Comparison of ENCODE assay signal across 9 cellular contexts in genomic region chr7:7996568-7996967, GRCh38. TPM values are rescaled to one million over a fixed set of nuclear protein-coding genes. Genes with fewer than 3 reads are reported as not detected.
A peak's percentile ranks its signal among the peaks of the same experiment; 100 is the strongest.
DNase-seq lines count a peak whose midpoint lies in the region; ATAC-seq and TF ChIP-seq lines count a peak whose summit lies in the region.
"Had no signal": no experiment of that assay in that cellular context is flagged by ENCODE, and none has a peak within 500 bp of the region (broad histone marks: within the 10 kb centered on the region; RNA-seq: fewer than 3 reads in every experiment).

No MANE protein-coding gene starts in this region.

- H3K9ac ChIP-seq in fibroblast of lung (ENCODE audit: insufficient read depth, low read length), result no peak overlapping the region

- no peaks in the 10 kb centered on the region for H4K20me1 ChIP-seq in fibroblast of lung (ENCODE audit: control insufficient read depth, extremely low read depth, insufficient read depth, low read length)

- no peak overlapping the region for H3K4me2 ChIP-seq in fibroblast of lung (ENCODE audit: extremely low read depth, insufficient read depth, low read length)

- no peak for ATAC-seq in psoas muscle
- no peak for ATAC-seq in HG03354 (IDR thresholded peaks at IDR 0.05; ENCODE audit: poor library complexity, severe bottlenecking, unreplicated experiment)

- H3K4me3 ChIP-seq in GM12865 (ENCODE audit: low read depth, low read length) (no peak overlapping the region), fibroblast of lung (replicated peaks in 1 of 4; ENCODE audit: control extremely low read depth in 1 of 4, insufficient read depth in 1 of 4, low read depth in 3 of 4, low read length in 4 of 4) (no peak overlapping the region), psoas muscle (no peak overlapping the region), right atrium auricular region (no peak overlapping the region)

- H2AFZ ChIP-seq in fibroblast of lung (ENCODE audit: low read length), result no peak overlapping the region

- DNase-seq in AG08395 (ENCODE audit: low spot score) (peak; percentile 20), GM12865 (ENCODE audit: low read depth) (peak; percentile 63), NCI-H2029 treated with DMSO at 0.1 percent for 48 hours (lab: John Stamatoyannopoulos, UW) (peak; percentile 51), fibroblast of lung (ENCODE audit: low read depth in 2 of 2) (peak; percentile 42 to 65), psoas muscle (no peak), right atrium auricular region (ENCODE audit: low spot score) (no peak), MV-4-11 (lab: John Stamatoyannopoulos, UW) (no peak)
- DNase-seq: NCI-H1092 had no signal

- H3K4me1 ChIP-seq in fibroblast of lung (ENCODE audit: control insufficient read depth, extremely low read depth, insufficient read depth, low read length) (no peaks in the 10 kb centered on the region), psoas muscle (peaks cover 10% of the 10 kb centered on the region), right atrium auricular region (no peaks in the 10 kb centered on the region)

- TF ChIP-seq CTCF in GM12865 (IDR thresholded peaks at IDR 0.05; ENCODE audit: insufficient read depth, low read depth, low read length, missing control alignments) (no peak), fibroblast of lung (conservative IDR thresholded peaks at IDR 0.05 in 1 of 2, IDR thresholded peaks at IDR 0.05 in 1 of 2; ENCODE audit: low read depth in 1 of 2, low read length in 2 of 2) (no peak), psoas muscle (IDR thresholded peaks at IDR 0.05) (no peak), right atrium auricular region (IDR thresholded peaks at IDR 0.05) (no peak)

- H3K27ac ChIP-seq in fibroblast of lung (ENCODE audit: insufficient read depth, low read length) (no peak overlapping the region), psoas muscle (no peak overlapping the region), right atrium auricular region (no peak overlapping the region)

- no peaks in the 10 kb centered on the region for H3K79me2 ChIP-seq in fibroblast of lung (ENCODE audit: control insufficient read depth, insufficient read depth, low read length)

- H3K36me3 ChIP-seq in fibroblast of lung (ENCODE audit: control insufficient read depth, insufficient read depth, low read length) (no peaks in the 10 kb centered on the region), psoas muscle (ENCODE audit: insufficient read depth in 1 of 2, low read depth in 1 of 2) (no peaks in the 10 kb centered on the region), right atrium auricular region (no peaks in the 10 kb centered on the region)

- H3K9me3 ChIP-seq in fibroblast of lung (ENCODE audit: control insufficient read depth, insufficient read depth, low read depth, low read length) (no peaks in the 10 kb centered on the region), psoas muscle (peaks cover 27% of the 10 kb centered on the region), right atrium auricular region (peaks cover 0 to 33% of the 10 kb centered on the region in 2 donors)

- intact Hi-C loops in psoas muscle (cut with DNase I), result no loop called here

- H3K27me3 ChIP-seq in fibroblast of lung (ENCODE audit: control insufficient read depth, insufficient read depth, low read length) (no peaks in the 10 kb centered on the region), psoas muscle (ENCODE audit: insufficient read depth in 3 of 3, low read length in 2 of 3) (no peaks in the 10 kb centered on the region), right atrium auricular region (no peaks in the 10 kb centered on the region)

RNA-seq across cellular contexts. Expression of gene GLCCI1, which starts 28.0 kb away (rescaled TPM):
- total RNA-seq in fibroblast of lung (6.7 and 8.3 TPM in 2 replicates), psoas muscle (1 to 10 TPM; 2.8 to 8.0 (median 4.1) TPM), right atrium auricular region (1 to 10 TPM; 3.4 to 3.8 TPM)
- polyA plus RNA-seq in fibroblast of lung (4.4 and 6.1 TPM in 2 replicates), psoas muscle (1 to 10 TPM in 1 of 3 donors, under 1 TPM in 2; 0.57 to 4.0 (median 0.84) TPM)
- polyA plus RNA-seq in fibroblast of lung (2012), result 2.8 and 3.6 TPM in 2 replicates
- 3.6 and 5.0 TPM in 2 replicates for polyA minus RNA-seq in fibroblast of lung (ENCODE audit: low replicate concordance)

Comparison
In these comparisons a context has a peak if more than half of its experiments do, and no peak if none do; other contexts are left out.
1. DNase-seq: peak in AG08395 (single experiment), GM12865 (single experiment), NCI-H2029 treated with DMSO at 0.1 percent for 48 hours (single experiment) and fibroblast of lung (2 of 2); none in psoas muscle (0 of 2), right atrium auricular region (single experiment) and MV-4-11 (single experiment).